In genomic region chr17:41625602-41626001, GRCh38 we compare ENCODE assay signal across 1 cellular context.
TF ChIP-seq lines count a peak whose summit lies in the region.

No MANE protein-coding gene starts in this region.

TF ChIP-seq in GM23338, 12 proteins besides CTCF, POLR2A, EP300 and RAD21:
- TF ChIP-seq EZH2phosphoT487 (IDR thresholded peaks at IDR 0.05; ENCODE audit: unreplicated experiment) (no peak), ZNF331 (CRISPR knock-in tag; IDR thresholded peaks at IDR 0.05; ENCODE audit: low read depth) (no peak), CREB1 (CRISPR knock-in tag; IDR thresholded peaks at IDR 0.05; ENCODE audit: low read depth) (no peak), NANOG (IDR thresholded peaks at IDR 0.05; ENCODE audit: borderline replicate concordance) (no peak), JUNB (IDR thresholded peaks at IDR 0.05; ENCODE audit: unreplicated experiment) (no peak), REST (IDR thresholded peaks at IDR 0.05; ENCODE audit: unreplicated experiment) (no peak), ZNF114 (CRISPR knock-in tag; IDR thresholded peaks at IDR 0.05) (no peak), STAT1 (IDR thresholded peaks at IDR 0.05; ENCODE audit: unreplicated experiment) (no peak), POLR2AphosphoS5 (IDR thresholded peaks at IDR 0.05; ENCODE audit: low read depth) (no peak), EZH2 (IDR thresholded peaks at IDR 0.05; ENCODE audit: low read depth, unreplicated experiment) (no peak)
- TF ChIP-seq, protein P1, sequence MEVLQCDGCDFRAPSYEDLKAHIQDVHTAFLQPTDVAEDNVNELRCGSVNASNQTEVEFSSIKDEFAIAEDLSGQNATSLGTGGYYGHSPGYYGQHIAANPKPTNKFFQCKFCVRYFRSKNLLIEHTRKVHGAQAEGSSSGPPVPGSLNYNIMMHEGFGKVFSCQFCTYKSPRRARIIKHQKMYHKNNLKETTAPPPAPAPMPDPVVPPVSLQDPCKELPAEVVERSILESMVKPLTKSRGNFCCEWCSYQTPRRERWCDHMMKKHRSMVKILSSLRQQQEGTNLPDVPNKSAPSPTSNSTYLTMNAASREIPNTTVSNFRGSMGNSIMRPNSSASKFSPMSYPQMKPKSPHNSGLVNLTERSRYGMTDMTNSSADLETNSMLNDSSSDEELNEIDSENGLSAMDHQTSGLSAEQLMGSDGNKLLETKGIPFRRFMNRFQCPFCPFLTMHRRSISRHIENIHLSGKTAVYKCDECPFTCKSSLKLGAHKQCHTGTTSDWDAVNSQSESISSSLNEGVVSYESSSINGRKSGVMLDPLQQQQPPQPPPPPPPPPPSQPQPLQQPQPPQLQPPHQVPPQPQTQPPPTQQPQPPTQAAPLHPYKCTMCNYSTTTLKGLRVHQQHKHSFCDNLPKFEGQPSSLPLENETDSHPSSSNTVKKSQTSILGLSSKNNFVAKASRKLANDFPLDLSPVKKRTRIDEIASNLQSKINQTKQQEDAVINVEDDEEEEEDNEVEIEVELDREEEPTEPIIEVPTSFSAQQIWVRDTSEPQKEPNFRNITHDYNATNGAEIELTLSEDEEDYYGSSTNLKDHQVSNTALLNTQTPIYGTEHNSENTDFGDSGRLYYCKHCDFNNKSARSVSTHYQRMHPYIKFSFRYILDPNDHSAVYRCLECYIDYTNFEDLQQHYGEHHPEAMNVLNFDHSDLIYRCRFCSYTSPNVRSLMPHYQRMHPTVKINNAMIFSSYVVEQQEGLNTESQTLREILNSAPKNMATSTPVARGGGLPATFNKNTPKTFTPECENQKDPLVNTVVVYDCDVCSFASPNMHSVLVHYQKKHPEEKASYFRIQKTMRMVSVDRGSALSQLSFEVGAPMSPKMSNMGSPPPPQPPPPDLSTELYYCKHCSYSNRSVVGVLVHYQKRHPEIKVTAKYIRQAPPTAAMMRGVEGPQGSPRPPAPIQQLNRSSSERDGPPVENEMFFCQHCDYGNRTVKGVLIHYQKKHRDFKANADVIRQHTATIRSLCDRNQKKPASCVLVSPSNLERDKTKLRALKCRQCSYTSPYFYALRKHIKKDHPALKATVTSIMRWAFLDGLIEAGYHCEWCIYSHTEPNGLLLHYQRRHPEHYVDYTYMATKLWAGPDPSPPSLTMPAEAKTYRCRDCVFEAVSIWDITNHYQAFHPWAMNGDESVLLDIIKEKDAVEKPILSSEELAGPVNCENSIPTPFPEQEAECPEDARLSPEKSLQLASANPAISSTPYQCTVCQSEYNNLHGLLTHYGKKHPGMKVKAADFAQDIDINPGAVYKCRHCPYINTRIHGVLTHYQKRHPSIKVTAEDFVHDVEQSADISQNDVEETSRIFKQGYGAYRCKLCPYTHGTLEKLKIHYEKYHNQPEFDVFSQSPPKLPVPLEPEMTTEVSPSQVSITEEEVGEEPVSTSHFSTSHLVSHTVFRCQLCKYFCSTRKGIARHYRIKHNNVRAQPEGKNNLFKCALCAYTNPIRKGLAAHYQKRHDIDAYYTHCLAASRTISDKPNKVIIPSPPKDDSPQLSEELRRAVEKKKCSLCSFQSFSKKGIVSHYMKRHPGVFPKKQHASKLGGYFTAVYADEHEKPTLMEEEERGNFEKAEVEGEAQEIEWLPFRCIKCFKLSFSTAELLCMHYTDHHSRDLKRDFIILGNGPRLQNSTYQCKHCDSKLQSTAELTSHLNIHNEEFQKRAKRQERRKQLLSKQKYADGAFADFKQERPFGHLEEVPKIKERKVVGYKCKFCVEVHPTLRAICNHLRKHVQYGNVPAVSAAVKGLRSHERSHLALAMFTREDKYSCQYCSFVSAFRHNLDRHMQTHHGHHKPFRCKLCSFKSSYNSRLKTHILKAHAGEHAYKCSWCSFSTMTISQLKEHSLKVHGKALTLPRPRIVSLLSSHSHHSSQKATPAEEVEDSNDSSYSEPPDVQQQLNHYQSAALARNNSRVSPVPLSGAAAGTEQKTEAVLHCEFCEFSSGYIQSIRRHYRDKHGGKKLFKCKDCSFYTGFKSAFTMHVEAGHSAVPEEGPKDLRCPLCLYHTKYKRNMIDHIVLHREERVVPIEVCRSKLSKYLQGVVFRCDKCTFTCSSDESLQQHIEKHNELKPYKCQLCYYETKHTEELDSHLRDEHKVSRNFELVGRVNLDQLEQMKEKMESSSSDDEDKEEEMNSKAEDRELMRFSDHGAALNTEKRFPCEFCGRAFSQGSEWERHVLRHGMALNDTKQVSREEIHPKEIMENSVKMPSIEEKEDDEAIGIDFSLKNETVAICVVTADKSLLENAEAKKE (CRISPR knock-in tag; IDR thresholded peaks at IDR 0.05), result no peak
- TF ChIP-seq, protein P2, sequence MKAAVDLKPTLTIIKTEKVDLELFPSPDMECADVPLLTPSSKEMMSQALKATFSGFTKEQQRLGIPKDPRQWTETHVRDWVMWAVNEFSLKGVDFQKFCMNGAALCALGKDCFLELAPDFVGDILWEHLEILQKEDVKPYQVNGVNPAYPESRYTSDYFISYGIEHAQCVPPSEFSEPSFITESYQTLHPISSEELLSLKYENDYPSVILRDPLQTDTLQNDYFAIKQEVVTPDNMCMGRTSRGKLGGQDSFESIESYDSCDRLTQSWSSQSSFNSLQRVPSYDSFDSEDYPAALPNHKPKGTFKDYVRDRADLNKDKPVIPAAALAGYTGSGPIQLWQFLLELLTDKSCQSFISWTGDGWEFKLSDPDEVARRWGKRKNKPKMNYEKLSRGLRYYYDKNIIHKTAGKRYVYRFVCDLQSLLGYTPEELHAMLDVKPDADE (IDR thresholded peaks at IDR 0.05), result no peak
